Comparison of ENCODE assay signal across 8 cellular contexts in genomic region chr1:170531758-170532657, GRCh38. TPM values are rescaled to one million over a fixed set of nuclear protein-coding genes. Genes with fewer than 3 reads are reported as not detected.
DNase-seq lines count a peak whose midpoint lies in the region; ATAC-seq and TF ChIP-seq lines count a peak whose summit lies in the region.

Gene GORAB (plus strand): TSS chr1:170532166. CDS start chr1:170532224, 58 bp downstream.

- H3K9me3 ChIP-seq in SU-DHL-6 (ENCODE audit: insufficient read depth, low read length) (no peaks in the 10 kb centered on the region), adipocyte (ENCODE audit: control insufficient read depth, low read length) (no peaks in the 10 kb centered on the region), heart left ventricle (no peaks in the 10 kb centered on the region), transverse colon (no peaks in the 10 kb centered on the region)

- H3K4me3 ChIP-seq in GM12864 (ENCODE audit: low read depth, low read length): peak within 1 kb of the TSS; percentile 81
- peak within 1 kb of the TSS; percentile 98 for H3K4me3 ChIP-seq in SU-DHL-6 (ENCODE audit: insufficient read depth, low read length, poor library complexity, severe bottlenecking)
- peak within 1 kb of the TSS; percentile 93 for H3K4me3 ChIP-seq in adipocyte (ENCODE audit: low read length)
- peak within 1 kb of the TSS; percentile 36 to 82 (median 72) for H3K4me3 ChIP-seq in heart left ventricle
- peak within 1 kb of the TSS; percentile 51 to 91 (median 67) for H3K4me3 ChIP-seq in transverse colon

- H3K36me3 ChIP-seq in SU-DHL-6 (ENCODE audit: low read length) (peaks cover 6% of the 10 kb centered on the region; the same call in 1 of the 2 replicates), adipocyte (ENCODE audit: control insufficient read depth, insufficient read depth, low read length, severe bottlenecking) (peaks cover 5% of the 10 kb centered on the region), heart left ventricle (peaks cover 0 to 4% (median 0%) of the 10 kb centered on the region in 9 donors), transverse colon (no peaks in the 10 kb centered on the region)

- H3K27ac ChIP-seq in SU-DHL-6 (ENCODE audit: low read depth, low read length): peak within 1 kb of the TSS; percentile 76
- H3K27ac ChIP-seq in heart left ventricle: peak within 1 kb of the TSS; percentile 89 to 96 (median 92)
- peak within 1 kb of the TSS; percentile 93 to 98 (median 94) for H3K27ac ChIP-seq in transverse colon

- TF ChIP-seq CTCF in GM12864 (IDR thresholded peaks at IDR 0.05; ENCODE audit: low read depth, low read length, missing control alignments) (no peak), SU-DHL-6 (IDR thresholded peaks at IDR 0.05; ENCODE audit: insufficient read depth, low read length, poor library complexity, severe bottlenecking) (no peak), heart left ventricle (IDR thresholded peaks at IDR 0.05) (no peak), transverse colon (IDR thresholded peaks at IDR 0.05) (no peak)

- DNase-seq in GM12864 (ENCODE audit: low read depth) (peak; percentile 74), NCI-H1105 treated with DMSO at 0.1 percent for 48 hours (lab: John Stamatoyannopoulos, UW) (peak; percentile 89), adipocyte (ENCODE audit: low read depth) (peak; percentile 97), heart left ventricle (peak; percentile 92 to 95 (median 93)), pons (ENCODE audit: low spot score) (peak; percentile 90), transverse colon (peak; percentile 92)

- peak; percentile 99 for ATAC-seq in HG02642 (IDR thresholded peaks at IDR 0.05; ENCODE audit: poor library complexity, unreplicated experiment)
- peak; percentile 99 for ATAC-seq in heart left ventricle

- in situ Hi-C loops in transverse colon (cut with MboI; ENCODE audit: low pct_ligation_motif_present in 1 of 4, low pct_unique_long_range_greater_than_20kb in 1 of 4, low sequenced_read_pairs in 3 of 4): loop anchor here in 1 of 4 donors (25.0 kb wide), 1 partner anchor 620 kb away; no protein-coding TSS in a partner anchor

- 0 out of 2 replicates have a peak, but pooled peaks cover 10% of the 10 kb centered on the region for H3F3A ChIP-seq in SU-DHL-6 (ENCODE audit: insufficient read depth)

- no peaks in the 10 kb centered on the region for H3K9me2 ChIP-seq in SU-DHL-6 (replicated peaks; ENCODE audit: insufficient read depth, low read length)

- H3K79me2 ChIP-seq in SU-DHL-6 (ENCODE audit: insufficient read depth, low read length): peaks cover 43% of the 10 kb centered on the region

- no peaks in the 10 kb centered on the region for H4K20me1 ChIP-seq in SU-DHL-6 (ENCODE audit: low read depth, low read length)

- intact Hi-C loops in heart left ventricle (cut with DNase I) (loop anchor here in 9 of 10 donors (2.0 to 10.0 kb wide), 16 partner anchors 37 to 597 kb away; partner anchors contain the start of genes PRRX1 (in 6 of the 9), NTMT2 (in 4 of the 9) and KIFAP3 (in 2 of the 9)), transverse colon (cut with DNase I; ENCODE audit: low total_unique reads) (loop anchor here (5.0 kb wide), 1 partner anchor 990 kb away; no protein-coding TSS in a partner anchor)

- H2AFZ ChIP-seq in SU-DHL-6 (ENCODE audit: low read depth, low read length, severe bottlenecking): peak within 1 kb of the TSS; percentile 88

- H3K9ac ChIP-seq in SU-DHL-6 (ENCODE audit: low read length) (peak within 1 kb of the TSS; percentile 71), adipocyte (ENCODE audit: low read length) (peak within 1 kb of the TSS; percentile 97)

- peak within 1 kb of the TSS; percentile 95 for H3K4me2 ChIP-seq in SU-DHL-6 (ENCODE audit: low read depth, low read length, poor library complexity, severe bottlenecking)

- peaks cover 32% of the 10 kb centered on the region for H3K4me1 ChIP-seq in adipocyte (ENCODE audit: control insufficient read depth, insufficient read depth, low read length)
- H3K4me1 ChIP-seq in heart left ventricle: peaks cover 0 to 28% (median 17%) of the 10 kb centered on the region in 12 donors
- peaks cover 3 to 45% (median 20%) of the 10 kb centered on the region in 4 donors for H3K4me1 ChIP-seq in transverse colon

- H3K27me3 ChIP-seq in SU-DHL-6 (ENCODE audit: low read length) (no peaks in the 10 kb centered on the region), adipocyte (replicated peaks; ENCODE audit: control insufficient read depth, insufficient read depth, low read length) (no peaks in the 10 kb centered on the region), heart left ventricle (no peaks in the 10 kb centered on the region), transverse colon (no peaks in the 10 kb centered on the region)

- peak; percentile 37 to 80 for TF ChIP-seq POLR2A in heart left ventricle (IDR thresholded peaks at IDR 0.05)
- TF ChIP-seq POLR2A in transverse colon (IDR thresholded peaks at IDR 0.05): peak; percentile 87

- WGBS in heart left ventricle, 4 donors: 0 to 1% (median 0%) methylated on average over 36 of the region's 36 CpGs
- 1% methylated on average over 19 to 36 of the region's 36 CpGs for WGBS in transverse colon (ENCODE audit: low coverage in 1 of 2), 2 donors

- no peak for TF ChIP-seq EP300 in transverse colon (IDR thresholded peaks at IDR 0.05; ENCODE audit: low read depth)

RNA-seq across cellular contexts. Expression of gene GORAB, which starts in this region (rescaled TPM):
- 10 to 100 TPM in 2 of 9 donors, 1 to 10 TPM in 7; 4.7 to 15.5 (median 7.6) TPM for total RNA-seq in heart left ventricle
- polyA plus RNA-seq in heart left ventricle: 1 to 10 TPM; 5.0 to 7.3 TPM
- 10 to 100 TPM in 3 of 4 donors, 1 to 10 TPM in 1; 8.2 to 83.0 (median 29.9) TPM for total RNA-seq in transverse colon

Comparison
In these comparisons a context has a peak if more than half of its experiments do, and no peak if none do; other contexts are left out.
1. Peak in every context shown above with its lines: DNase-seq, ATAC-seq, H3K4me3 ChIP-seq and H3K27ac ChIP-seq.